Comparison of ENCODE assay signal across 8 cellular contexts in genomic region chr17:41917957-41918391, GRCh38. TPM values are rescaled to one million over a fixed set of nuclear protein-coding genes. Genes with fewer than 3 reads are reported as not detected.
DNase-seq lines count a peak whose midpoint lies in the region; TF ChIP-seq lines count a peak whose summit lies in the region.

No MANE protein-coding gene starts in this region.

- H3K4me3 ChIP-seq in MG63 (peak overlapping the region; percentile 99), dorsolateral prefrontal cortex (peak overlapping the region; percentile 74 to 99 (median 94)), mesendoderm (ENCODE audit: low read length) (peak overlapping the region; percentile 91)

- TF ChIP-seq CTCF in dorsolateral prefrontal cortex (IDR thresholded peaks at IDR 0.05 in 54 of 56, conservative IDR thresholded peaks at IDR 0.05 in 2 of 56; ENCODE audit: low read depth in 1 of 56, partially characterized antibody in 56 of 56), result peak in 2 of 56 donors; percentile 5 to 12

- peak overlapping the region; percentile 91 for H2BK5ac ChIP-seq in mesendoderm (ENCODE audit: low read length)

- peaks cover 41% of the 10 kb centered on the region for H3K4me1 ChIP-seq in mesendoderm (ENCODE audit: control insufficient read depth, low read depth, low read length)

- H3K4ac ChIP-seq in mesendoderm (ENCODE audit: low read depth, low read length), result peak overlapping the region; percentile 95

- H2BK15ac ChIP-seq in mesendoderm (replicated peaks; ENCODE audit: low read depth), result no peak overlapping the region

- H3K23ac ChIP-seq in mesendoderm (ENCODE audit: low read length), result peak overlapping the region; percentile 99

- H3K79me2 ChIP-seq in mesendoderm (ENCODE audit: control insufficient read depth, insufficient read depth, low read length), result peaks cover 57% of the 10 kb centered on the region

- no peak overlapping the region for H2AK5ac ChIP-seq in mesendoderm (ENCODE audit: low read length)

- H4K8ac ChIP-seq in mesendoderm (ENCODE audit: low read depth, low read length), result no peak overlapping the region

- H3K9ac ChIP-seq in mesendoderm (ENCODE audit: low read length), result peak overlapping the region; percentile 99

- H2BK120ac ChIP-seq in mesendoderm (ENCODE audit: low read depth, low read length), result peak overlapping the region; percentile 30

- H3K27me3 ChIP-seq in MG63, result no peaks in the 10 kb centered on the region
- no peaks in the 10 kb centered on the region for H3K27me3 ChIP-seq in dorsolateral prefrontal cortex
- H3K27me3 ChIP-seq in mesendoderm (ENCODE audit: insufficient read depth, low read length, poor library complexity), result no peaks in the 10 kb centered on the region

- DNase-seq in SHP77 (lab: John Stamatoyannopoulos, UW) (peak; percentile 24 to 46), SHP77 treated with DMSO at 0.1 percent for 48 hours (lab: John Stamatoyannopoulos, UW) (no peak), MG63 (peak; percentile 66), dorsolateral prefrontal cortex (peak in 7 of 10 donors; percentile 17 to 67 (median 31)), mesendoderm (no peak), middle frontal gyrus (ENCODE audit: extremely low spot score, low spot score) (no peak)
- peak; percentile 19 for DNase-seq in activated CD4-positive, alpha-beta T cell treated with anti-CD3 and anti-CD28 coated beads for 1 hour
- DNase-seq in stimulated activated CD8-positive, alpha-beta memory T cell treated with anti-CD3 and anti-CD28 coated beads, Interleukin-4, amount 100 ng/mL, for 24 hours (ENCODE audit: low read depth), result peak; percentile 12

- WGBS in mesendoderm (ENCODE audit: extremely low coverage, insufficient coverage, low lambda C conversion rate), result no CpG with 5 or more reads among the region's 30 CpGs

- peak overlapping the region; percentile 70 for H3K4me2 ChIP-seq in mesendoderm (ENCODE audit: low read length)

- H3K9me3 ChIP-seq in MG63, result no peaks in the 10 kb centered on the region

- peak overlapping the region; percentile 98 for H3K56ac ChIP-seq in mesendoderm (ENCODE audit: low read length)

- H4K5ac ChIP-seq in mesendoderm (ENCODE audit: low read length), result no peak overlapping the region

- peak overlapping the region; percentile 85 for H3K18ac ChIP-seq in mesendoderm (ENCODE audit: low read length)

- intact Hi-C loops in dorsolateral prefrontal cortex (cut with DNase I), result loop anchor here (2.0 to 5.0 kb wide), 2 partner anchors 53 to 56 kb away; partner anchors contain the start of gene KLHL11 (in 1 of the 2)

- peaks cover 53% of the 10 kb centered on the region for H3K36me3 ChIP-seq in MG63
- H3K36me3 ChIP-seq in mesendoderm (ENCODE audit: control insufficient read depth, insufficient read depth, low read length), result peaks cover 6% of the 10 kb centered on the region

- H3K79me1 ChIP-seq in mesendoderm (ENCODE audit: low read length), result peaks cover 15% of the 10 kb centered on the region

- H3K27ac ChIP-seq in dorsolateral prefrontal cortex (peak overlapping the region in 47 of 59 donors; percentile 40 to 92 (median 86)), mesendoderm (ENCODE audit: low read depth, low read length) (peak overlapping the region; percentile 89)

RNA-seq across cellular contexts. Expression of gene ACLY, which starts 0.8 kb away (rescaled TPM):
- total RNA-seq in MG63 (2014; rRNA removed; shearing (Covaris generic); ENCODE audit: low replicate concordance), result 151 and 195 TPM in 2 replicates
- total RNA-seq in dorsolateral prefrontal cortex, result 100 to 1,000 TPM in 13 of 120 experiments, 10 to 100 TPM in 107; 51.8 to 126 (median 85.4) TPM
- 188 TPM for polyA plus RNA-seq in mesendoderm (2013, experiment 1 of 2)
- polyA plus RNA-seq in mesendoderm (2013, experiment 2 of 2), result 192 TPM

RNA-seq across cellular contexts. Expression of gene ODAD4, which starts 12.4 kb away (rescaled TPM):
- not detected in 2 replicates for total RNA-seq in MG63 (2014; rRNA removed; shearing (Covaris generic); ENCODE audit: low replicate concordance)
- 10 to 100 TPM in 1 of 120 experiments, 1 to 10 TPM in 119; 1.9 to 10.7 (median 5.1) TPM for total RNA-seq in dorsolateral prefrontal cortex
- 0.63 TPM for polyA plus RNA-seq in mesendoderm (2013, experiment 1 of 2)
- polyA plus RNA-seq in mesendoderm (2013, experiment 2 of 2), result 0.94 TPM

RNA-seq across cellular contexts. Expression of gene CNP, which starts 48.6 kb away (rescaled TPM):
- 64.0 and 97.2 TPM in 2 replicates for total RNA-seq in MG63 (2014; rRNA removed; shearing (Covaris generic); ENCODE audit: low replicate concordance)
- 1,000 to 10,000 TPM in 25 of 120 experiments, 100 to 1,000 TPM in 95; 166 to 3,303 (median 637) TPM for total RNA-seq in dorsolateral prefrontal cortex
- 21.5 TPM for polyA plus RNA-seq in mesendoderm (2013, experiment 1 of 2)
- 21.6 TPM for polyA plus RNA-seq in mesendoderm (2013, experiment 2 of 2)

RNA-seq across cellular contexts. Expression of gene KLHL11, which starts 52.8 kb away (rescaled TPM):
- 10.9 and 13.3 TPM in 2 replicates for total RNA-seq in MG63 (2014; rRNA removed; shearing (Covaris generic); ENCODE audit: low replicate concordance)
- total RNA-seq in dorsolateral prefrontal cortex, result 10 to 100 TPM; 16.7 to 56.5 (median 42.7) TPM
- polyA plus RNA-seq in mesendoderm (2013, experiment 1 of 2), result 3.1 TPM
- 2.8 TPM for polyA plus RNA-seq in mesendoderm (2013, experiment 2 of 2)

Comparison
In these comparisons a context has a peak if more than half of its experiments do, and no peak if none do; other contexts are left out.
1. DNase-seq: peak in SHP77 (2 of 2), MG63 (single experiment), activated CD4-positive, alpha-beta T cell treated with anti-CD3 and anti-CD28 coated beads for 1 hour (single experiment), dorsolateral prefrontal cortex (7 of 10) and stimulated activated CD8-positive, alpha-beta memory T cell treated with anti-CD3 and anti-CD28 coated beads, Interleukin-4, amount 100 ng/mL, for 24 hours (single experiment); none in SHP77 treated with DMSO at 0.1 percent for 48 hours (single experiment), mesendoderm (single experiment) and middle frontal gyrus (single experiment).
2. Peak in every context shown above with its lines, with median percentiles within 50 percentile points of each other: H3K4me3 ChIP-seq.